Comparison of ENCODE assay signal across 9 cellular contexts in genomic region chr17:8935194-8935593, GRCh38. TPM values are rescaled to one million over a fixed set of nuclear protein-coding genes. Genes with fewer than 3 reads are reported as not detected.
DNase-seq lines count a peak whose midpoint lies in the region; ATAC-seq and TF ChIP-seq lines count a peak whose summit lies in the region.
"Had no signal": no experiment of that assay in that cellular context is flagged by ENCODE, and none has a peak within 500 bp of the region (broad histone marks: within the 10 kb centered on the region; RNA-seq: fewer than 3 reads in every experiment).

No MANE protein-coding gene starts in this region.

- peak overlapping the region; percentile 53 for H3K27ac ChIP-seq in CD4-positive, alpha-beta memory T cell (ENCODE audit: low read depth, low read length)
- H3K27ac ChIP-seq: VCaP had no signal

- intact Hi-C loops in CD4-positive, alpha-beta memory T cell (cut with micrococcal nuclease), result no loop called here
- intact Hi-C loops in mucosa of descending colon (cut with DNase I, micrococcal nuclease), result no loop called here
- intact Hi-C loops in head of caudate nucleus (cut with DNase I), result no loop called here

- CTCF ChIA-PET in CD4-positive, alpha-beta memory T cell (lab: Charles Lee; ENCODE audit: partially characterized antibody), result interaction anchor here (1.0 kb wide), 1 partner anchor 63 kb away, joined by 3 read pairs; no protein-coding TSS in a partner anchor

- no peaks in the 10 kb centered on the region for H3K36me3 ChIP-seq in CD4-positive, alpha-beta memory T cell (ENCODE audit: insufficient read depth, low read length)
- H3K36me3 ChIP-seq in mucosa of descending colon (ENCODE audit: low read depth), result no peaks in the 10 kb centered on the region

- DNase-seq in CD4-positive, alpha-beta memory T cell, result peak in 2 of 5 donors; percentile 35 to 86
- peak; percentile 25 to 40 for DNase-seq in activated CD8-positive, alpha-beta memory T cell treated with anti-CD3 and anti-CD28 coated beads for 1 hour (ENCODE audit: extremely low read depth in 1 of 2, low read depth in 1 of 2)
- DNase-seq in mucosa of descending colon, result no peak
- DNase-seq in NCI-H2196 (lab: John Stamatoyannopoulos, UW; ENCODE audit: unreplicated experiment), result no peak
- DNase-seq in DMS 273 treated with DMSO at 0.1 percent for 48 hours (lab: John Stamatoyannopoulos, UW), result no peak
- no peak for DNase-seq in DMS 273 (lab: John Stamatoyannopoulos, UW; ENCODE audit: unreplicated experiment)
- DNase-seq in head of caudate nucleus, result no peak

- no peaks in the 10 kb centered on the region for H3K27me3 Mint-ChIP-seq in CD4-positive, alpha-beta memory T cell

- H3K9me3 ChIP-seq in CD4-positive, alpha-beta memory T cell (ENCODE audit: control insufficient read depth in 1 of 2, low read length in 2 of 2), result no peaks in the 10 kb centered on the region
- no peaks in the 10 kb centered on the region for H3K9me3 ChIP-seq in mucosa of descending colon

- H3K27me3 ChIP-seq in CD4-positive, alpha-beta memory T cell (ENCODE audit: insufficient read depth, low read length), result no peaks in the 10 kb centered on the region

- peak overlapping the region; percentile 71 to 98 (median 86) for H3K27ac Mint-ChIP-seq in CD4-positive, alpha-beta memory T cell

- peaks cover 53 to 81% (median 69%) of the 10 kb centered on the region in 4 donors for H3K4me1 Mint-ChIP-seq in CD4-positive, alpha-beta memory T cell

- ATAC-seq in HG03521 (IDR thresholded peaks at IDR 0.05; ENCODE audit: unreplicated experiment), result peak; percentile 38
- peak; percentile 57 for ATAC-seq in mucosa of descending colon

- TF ChIP-seq CTCF in mucosa of descending colon (IDR thresholded peaks at IDR 0.05), result no peak

- POLR2A ChIA-PET in CD4-positive, alpha-beta memory T cell (lab: Charles Lee; ENCODE audit: partially characterized antibody), result interaction anchor here (23.7 kb wide), 1 partner anchor 23 kb away, joined by 509 read pairs; the partner anchor contains the start of gene PIK3R5

- H3K4me1 ChIP-seq in CD4-positive, alpha-beta memory T cell (ENCODE audit: insufficient read depth, low read length), result peaks cover 56% of the 10 kb centered on the region
- H3K4me1 ChIP-seq in mucosa of descending colon (ENCODE audit: low read depth), result no peaks in the 10 kb centered on the region

- no peak overlapping the region for H3K4me3 ChIP-seq in CD4-positive, alpha-beta memory T cell (ENCODE audit: low read length in 2 of 2)
- no peak overlapping the region for H3K4me3 ChIP-seq in mucosa of descending colon

- peaks cover 0 to 13% (median 9%) of the 10 kb centered on the region in 8 donors for H3K9me3 Mint-ChIP-seq in CD4-positive, alpha-beta memory T cell

- peaks cover 48 to 49% of the 10 kb centered on the region in 2 donors for H3K36me3 Mint-ChIP-seq in CD4-positive, alpha-beta memory T cell

- peak overlapping the region in 7 of 8 donors; percentile 32 to 82 (median 50) for H3K4me3 Mint-ChIP-seq in CD4-positive, alpha-beta memory T cell

RNA-seq across cellular contexts. Expression of gene PIK3R5, which starts 30.3 kb away (rescaled TPM):
- total RNA-seq in CD4-positive, alpha-beta memory T cell, result 10 to 100 TPM; 85.1 to 89.4 TPM
- polyA plus RNA-seq in CD4-positive, alpha-beta memory T cell, result 10 to 100 TPM; 18.5 to 62.0 TPM
- 10 to 100 TPM in 1 of 3 donors, 1 to 10 TPM in 2; 2.7 to 10.4 (median 6.8) TPM for total RNA-seq in mucosa of descending colon

Comparison
In these comparisons a context has a peak if more than half of its experiments do, and no peak if none do; other contexts are left out.
1. DNase-seq: peak in activated CD8-positive, alpha-beta memory T cell treated with anti-CD3 and anti-CD28 coated beads for 1 hour (2 of 2); none in mucosa of descending colon (0 of 3), NCI-H2196 (single experiment), DMS 273 treated with DMSO at 0.1 percent for 48 hours (single experiment), DMS 273 (single experiment) and head of caudate nucleus (0 of 42).
2. RNA of gene PIK3R5, which starts 30.3 kb away (total RNA-seq): 85.1 to 89.4 TPM in CD4-positive, alpha-beta memory T cell; 2.7 to 10.4 TPM in mucosa of descending colon; every median in the first group is over 4 times any median in the second.